Comparison of ENCODE assay signal across 4 cellular contexts in genomic region chr11:75098181-75098580, GRCh38. TPM values are rescaled to one million over a fixed set of nuclear protein-coding genes. Genes with fewer than 3 reads are reported as not detected.
"Had no signal": no experiment of that assay in that cellular context is flagged by ENCODE, and none has a peak within 500 bp of the region (broad histone marks: within the 10 kb centered on the region; RNA-seq: fewer than 3 reads in every experiment).

No MANE protein-coding gene starts in this region.

RNA-seq across cellular contexts. Expression of gene OR2AT4, which starts 1.5 kb away (rescaled TPM):
- total RNA-seq: LHCN-M2, M059J, MCF 10A, NCI-H460 had no signal

RNA-seq across cellular contexts. Expression of gene SLCO2B1, which starts 52.7 kb away (rescaled TPM):
- total RNA-seq: LHCN-M2, MCF 10A had no signal
